Comparison of ENCODE assay signal across 21 cellular contexts in the genomic region with DNA sequence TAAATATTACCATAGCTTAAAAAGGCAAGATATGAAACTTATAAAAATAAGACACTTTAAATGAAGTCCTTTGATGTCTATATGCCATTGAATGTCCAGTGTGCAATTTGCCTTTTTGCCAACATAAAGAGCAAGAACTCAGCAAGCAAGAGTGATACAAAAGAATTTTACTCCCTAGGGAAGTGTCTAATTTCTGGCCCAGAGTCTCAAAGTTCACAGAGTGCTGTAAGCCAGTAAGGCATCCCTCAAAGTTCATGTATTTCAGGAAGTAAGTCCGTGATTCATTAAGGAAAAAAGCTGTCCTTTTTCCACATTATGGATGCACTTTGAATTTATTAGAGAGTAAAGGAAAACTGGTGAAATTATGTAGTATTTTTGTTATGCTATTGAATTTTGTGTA.
DNase-seq lines count a peak whose midpoint lies in the region; ATAC-seq, FAIRE-seq and TF ChIP-seq lines count a peak whose summit lies in the region.
"Had no signal": no experiment of that assay in that cellular context is flagged by ENCODE, and none has a peak within 500 bp of the region (broad histone marks: within the 10 kb centered on the region; RNA-seq: fewer than 3 reads in every experiment).

No MANE protein-coding gene starts in this region.

- H3K23ac ChIP-seq in IMR-90 (ENCODE audit: low read depth, low read length) = 0 out of 2 replicates have a peak overlapping the region, but pooled peaks have one; percentile 15

- H2AK5ac ChIP-seq in IMR-90 (ENCODE audit: low read depth, low read length) = no peak overlapping the region

- H3K9me3 Mint-ChIP-seq in astrocyte (ENCODE audit: unreplicated experiment) = no peaks in the 10 kb centered on the region
- H3K9me3 Mint-ChIP-seq: activated CD4-positive, alpha-beta T cell treated with anti-CD3 and anti-CD28 coated beads, Interleukin-2, amount 10 ng/mL, durations not matched to agents 24 days and 14 days had no signal

- no peak overlapping the region for H2BK20ac ChIP-seq in IMR-90 (ENCODE audit: low read depth, low read length)

- DNase-seq in IMR-90 = no peak
- no peak for DNase-seq in astrocyte (ENCODE audit: low read depth)
- DNase-seq in fibroblast of the conjunctiva (ENCODE audit: low read depth) = peak; percentile 49
- peak; percentile 5 for DNase-seq in small intestine
- DNase-seq in aorta = no peak
- DNase-seq in stimulated activated CD4-positive, alpha-beta T cell treated with anti-CD3 and anti-CD28 coated beads, Interleukin-2, amount 100 ng/mL, for 24 hours = no peak
- no peak for DNase-seq in DMS79 treated with DMSO at 0.1 percent for 48 hours (lab: John Stamatoyannopoulos, UW)
- DNase-seq: activated CD4-positive, alpha-beta T cell treated with anti-CD3 and anti-CD28 coated beads, Interleukin-2, amount 10 ng/mL, durations not matched to agents 24 days and 14 days; activated CD8-positive, alpha-beta memory T cell treated with anti-CD3 and anti-CD28 coated beads, Interleukin-2, amount 50 U/mL, for 48 hours; activated gamma-delta T cell treated with Interleukin-2 at 50 U/mL for 16 hours; amniotic stem cell; colonic mucosa; glutamatergic neuron; lower lobe of right lung; NCI-H1436; NCI-H345; SW 1271 had no signal

- H3K18ac ChIP-seq in IMR-90 (ENCODE audit: low read depth, low read length) = no peak overlapping the region; the same call in 1 of the 2 replicates

- H2AK9ac ChIP-seq in IMR-90 (replicated peaks; ENCODE audit: low read depth, low read length, poor library complexity) = no peak overlapping the region

- H3K27me3 ChIP-seq in IMR-90 (ENCODE audit: control insufficient read depth, insufficient read depth, low read length) (no peaks in the 10 kb centered on the region), astrocyte (ENCODE audit: insufficient read depth, low read length) (no peaks in the 10 kb centered on the region), small intestine (ENCODE audit: control insufficient read depth in 2 of 2, insufficient read depth in 2 of 2, low read length in 2 of 2) (no peaks in the 10 kb centered on the region), aorta (ENCODE audit: control insufficient read depth in 1 of 2, insufficient read depth in 2 of 2, low read length in 1 of 2) (no peaks in the 10 kb centered on the region)
- H3K27me3 ChIP-seq: colonic mucosa had no signal

- CTCF ChIA-PET in IMR-90 (lab: Yijun Ruan, JAX) = no interaction called here

- H3K4ac ChIP-seq in IMR-90 (ENCODE audit: low read depth, low read length) = no peak overlapping the region

- intact Hi-C loops in IMR-90 (cut with micrococcal nuclease) = no loop called here
- intact Hi-C loops in aorta (cut with DNase I) = no loop called here

- H3K4me3 ChIP-seq in IMR-90 (ENCODE audit: insufficient read depth, low read depth, low read length) (no peak overlapping the region), astrocyte (ENCODE audit: insufficient read depth, low read depth, low read length) (no peak overlapping the region), small intestine (ENCODE audit: low read depth in 1 of 2, low read length in 2 of 2) (no peak overlapping the region), aorta (ENCODE audit: low read length in 2 of 2) (no peak overlapping the region)
- H3K4me3 ChIP-seq: colonic mucosa, lower lobe of right lung, thoracic aorta had no signal

- ATAC-seq in IMR-90 (ENCODE audit: low read depth) (no peak), aorta (ENCODE audit: low FRiP score) (no peak)
- ATAC-seq: lower lobe of right lung had no signal

- H3K9me3 ChIP-seq in IMR-90 (ENCODE audit: control insufficient read depth, insufficient read depth, low read length) = no peaks in the 10 kb centered on the region
- no peaks in the 10 kb centered on the region for H3K9me3 ChIP-seq in astrocyte (ENCODE audit: insufficient read depth, low read depth, low read length)
- H3K9me3 ChIP-seq in small intestine (ENCODE audit: control insufficient read depth, low read depth) = no peaks in the 10 kb centered on the region
- no peaks in the 10 kb centered on the region for H3K9me3 ChIP-seq in aorta (ENCODE audit: control insufficient read depth, low read length)
- H3K9me3 ChIP-seq: colonic mucosa, lower lobe of right lung, thoracic aorta had no signal

- FAIRE-seq in astrocyte (lab: Jason Lieb, UNC) (peak; percentile 17), small intestine (lab: Jason Lieb, UNC) (no peak)
- FAIRE-seq: G401.6 had no signal

- H2BK15ac ChIP-seq in IMR-90 (ENCODE audit: low read depth, low read length) = no peak overlapping the region

- H3K27ac Mint-ChIP-seq in astrocyte (ENCODE audit: unreplicated experiment) = no peak overlapping the region
- H3K27ac Mint-ChIP-seq: activated CD4-positive, alpha-beta T cell treated with anti-CD3 and anti-CD28 coated beads, Interleukin-2, amount 10 ng/mL, durations not matched to agents 24 days and 14 days; progenitor cell of endocrine pancreas had no signal

- dilution Hi-C loops in IMR-90 (cut with HindIII; ENCODE audit: low sequenced_read_pairs, unreplicated experiment) = no loop called here

- H2AFZ ChIP-seq in IMR-90 (replicated peaks; ENCODE audit: low read length, poor library complexity) (no peak overlapping the region), astrocyte (ENCODE audit: low read depth, low read length) (no peak overlapping the region)

- no CpG with 5 or more reads among the region's 1 CpG for WGBS in IMR-90 (ENCODE audit: extremely low coverage in 2 of 2, insufficient read length in 1 of 2), 2 experiments
- 32 to 44% (median 33%) methylated on average over 1 of the region's 1 CpG for WGBS in small intestine, 3 donors
- 3 to 13% methylated on average over 1 of the region's 1 CpG for WGBS in aorta, 2 donors

- H3K79me2 ChIP-seq in astrocyte (ENCODE audit: insufficient read depth, low read length) = no peaks in the 10 kb centered on the region

- TF ChIP-seq POLR2A in IMR-90 (IDR thresholded peaks at IDR 0.05; ENCODE audit: low read depth, low read length) = no peak

- H3K4me1 ChIP-seq in IMR-90 (ENCODE audit: control insufficient read depth, insufficient read depth, low read length) (0 out of 2 replicates have a peak, but pooled peaks cover 1% of the 10 kb centered on the region), astrocyte (ENCODE audit: insufficient read depth, low read length) (peaks cover 4% of the 10 kb centered on the region), small intestine (ENCODE audit: control insufficient read depth in 2 of 2, insufficient read depth in 1 of 2, low read depth in 1 of 2, low read length in 1 of 2) (no peaks in the 10 kb centered on the region), aorta (ENCODE audit: control insufficient read depth in 1 of 2, insufficient read depth in 2 of 2, low read length in 2 of 2) (no peaks in the 10 kb centered on the region)
- H3K4me1 ChIP-seq: colonic mucosa, lower lobe of right lung had no signal

- H3K9ac ChIP-seq in IMR-90 (ENCODE audit: low read depth, low read length) = no peak overlapping the region
- H3K9ac ChIP-seq in astrocyte (ENCODE audit: low read length) = no peak overlapping the region

- POLR2A ChIA-PET in IMR-90 (lab: Charles Lee; ENCODE audit: unreplicated experiment) = no interaction called here

- no peaks in the 10 kb centered on the region for H4K20me1 ChIP-seq in IMR-90 (ENCODE audit: insufficient read depth, low read length)
- H4K20me1 ChIP-seq in astrocyte (ENCODE audit: insufficient read depth, low read length) = no peaks in the 10 kb centered on the region

- no peak overlapping the region for H3K4me3 Mint-ChIP-seq in astrocyte (ENCODE audit: unreplicated experiment)
- H3K4me3 Mint-ChIP-seq: activated CD4-positive, alpha-beta T cell treated with anti-CD3 and anti-CD28 coated beads, Interleukin-2, amount 10 ng/mL, durations not matched to agents 24 days and 14 days had no signal

- in situ Hi-C loops in IMR-90 (cut with MboI; ENCODE audit: low sequenced_read_pairs) = no loop called here

- no peak overlapping the region for H3K27ac ChIP-seq in IMR-90 (ENCODE audit: insufficient read depth, low read length)
- H3K27ac ChIP-seq in astrocyte (ENCODE audit: low read depth, low read length) = no peak overlapping the region
- H3K27ac ChIP-seq in small intestine (ENCODE audit: low read depth in 1 of 2, low read length in 1 of 2) = no peak overlapping the region
- H3K27ac ChIP-seq in aorta (ENCODE audit: low read depth in 1 of 2, low read length in 2 of 2) = no peak overlapping the region
- H3K27ac ChIP-seq: colonic mucosa, epithelial cell of prostate, lower lobe of right lung, thoracic aorta had no signal

- no peak for TF ChIP-seq RAD21 in IMR-90 (IDR thresholded peaks at IDR 0.05; ENCODE audit: low read length)

- H3K56ac ChIP-seq in IMR-90 (ENCODE audit: extremely low read depth, insufficient read depth, low read length) = no peak overlapping the region

- H4K91ac ChIP-seq in IMR-90 (ENCODE audit: insufficient read depth, low read depth, low read length) = no peak overlapping the region

- no peaks in the 10 kb centered on the region for H3K27me3 Mint-ChIP-seq in astrocyte (ENCODE audit: low read depth, unreplicated experiment)
- H3K27me3 Mint-ChIP-seq: activated CD4-positive, alpha-beta T cell treated with anti-CD3 and anti-CD28 coated beads, Interleukin-2, amount 10 ng/mL, durations not matched to agents 24 days and 14 days; progenitor cell of endocrine pancreas had no signal

- H3K36me3 ChIP-seq in IMR-90 (ENCODE audit: control insufficient read depth, insufficient read depth, low read length) = no peaks in the 10 kb centered on the region
- H3K36me3 ChIP-seq in astrocyte (ENCODE audit: insufficient read depth, low read length) = no peaks in the 10 kb centered on the region
- H3K36me3 ChIP-seq in small intestine (ENCODE audit: control insufficient read depth in 2 of 2, insufficient read depth in 2 of 2, low read length in 2 of 2) = no peaks in the 10 kb centered on the region
- no peaks in the 10 kb centered on the region for H3K36me3 ChIP-seq in aorta (ENCODE audit: control insufficient read depth in 1 of 2, insufficient read depth in 2 of 2, low read length in 1 of 2)
- H3K36me3 ChIP-seq: colonic mucosa, lower lobe of right lung, thoracic aorta had no signal

- peaks cover 5% of the 10 kb centered on the region for H3K4me1 Mint-ChIP-seq in astrocyte (ENCODE audit: low read depth, unreplicated experiment)
- H3K4me1 Mint-ChIP-seq: activated CD4-positive, alpha-beta T cell treated with anti-CD3 and anti-CD28 coated beads, Interleukin-2, amount 10 ng/mL, durations not matched to agents 24 days and 14 days had no signal

- H2BK120ac ChIP-seq in IMR-90 (ENCODE audit: low read depth, low read length) = no peak overlapping the region

- no peak overlapping the region for H3K14ac ChIP-seq in IMR-90 (replicated peaks; ENCODE audit: low read depth, low read length)

- H4K8ac ChIP-seq in IMR-90 (ENCODE audit: low read depth in 2 of 2, low read length in 2 of 2) = no peak overlapping the region

- H3K4me2 ChIP-seq in IMR-90 (ENCODE audit: low read depth, low read length) (no peak overlapping the region), astrocyte (ENCODE audit: low read length) (no peak overlapping the region)

- no peaks in the 10 kb centered on the region for H3K36me3 Mint-ChIP-seq in astrocyte (ENCODE audit: low read depth, unreplicated experiment)

- H2BK5ac ChIP-seq in IMR-90 (ENCODE audit: low read depth, low read length, poor library complexity, severe bottlenecking) = no peak overlapping the region

- H3K9me1 ChIP-seq in IMR-90 (ENCODE audit: insufficient read depth, low read length) = no peaks in the 10 kb centered on the region; the same call in 1 of the 2 replicates

- no TSS peak for BruUV-seq in IMR-90 (replicated peaks; lab: Mats Ljungman, UMichigan)

- TF ChIP-seq CTCF in IMR-90 (conservative IDR thresholded peaks at IDR 0.05; ENCODE audit: low read depth, low read length) (no peak), astrocyte (IDR thresholded peaks at IDR 0.05; ENCODE audit: insufficient read depth, low read depth, low read length) (no peak)

- H4K5ac ChIP-seq in IMR-90 (ENCODE audit: low read depth, low read length) = no peak overlapping the region

- H3K79me1 ChIP-seq in IMR-90 (ENCODE audit: low read depth in 1 of 2, low read length in 2 of 2) = no peaks in the 10 kb centered on the region

Comparison
In these comparisons a context has a peak if more than half of its experiments do, and no peak if none do; other contexts are left out.
1. DNase-seq: peak in fibroblast of the conjunctiva (single experiment) and small intestine (single experiment); none in IMR-90 (single experiment), astrocyte (single experiment), aorta (0 of 2), stimulated activated CD4-positive, alpha-beta T cell treated with anti-CD3 and anti-CD28 coated beads, Interleukin-2, amount 100 ng/mL, for 24 hours (0 of 2) and DMS79 treated with DMSO at 0.1 percent for 48 hours (single experiment).